1 cellular context compared by ENCODE assay signal in genomic region chr5:137073192-137073591, GRCh38.
TF ChIP-seq lines count a peak whose summit lies in the region.

No MANE protein-coding gene starts in this region.

TF ChIP-seq in WTC11, 78 proteins besides CTCF, POLR2A, EP300 and RAD21 (continued from another document):
- no peak for TF ChIP-seq E2F5 (CRISPR knock-in tag; IDR thresholded peaks at IDR 0.05)
- no peak for TF ChIP-seq ZNF281 (CRISPR knock-in tag; IDR thresholded peaks at IDR 0.05)
- TF ChIP-seq GABPB1 (CRISPR knock-in tag; IDR thresholded peaks at IDR 0.05): no peak
- TF ChIP-seq NFE2L1 (CRISPR knock-in tag; IDR thresholded peaks at IDR 0.05): no peak
- TF ChIP-seq RORB (CRISPR knock-in tag; IDR thresholded peaks at IDR 0.05): no peak
- TF ChIP-seq RELA (CRISPR knock-in tag; IDR thresholded peaks at IDR 0.05; ENCODE audit: borderline replicate concordance): no peak
- TF ChIP-seq NFYB (CRISPR knock-in tag; conservative IDR thresholded peaks at IDR 0.05; ENCODE audit: low read depth): no peak
- no peak for TF ChIP-seq FOXP4 (CRISPR knock-in tag; IDR thresholded peaks at IDR 0.05)
- no peak for TF ChIP-seq NR3C1 (CRISPR knock-in tag; conservative IDR thresholded peaks at IDR 0.05; ENCODE audit: low read depth)
